8 cellular contexts compared by ENCODE assay signal in genomic region chr7:43758029-43758860, GRCh38. TPM values are rescaled to one million over a fixed set of nuclear protein-coding genes. Genes with fewer than 3 reads are reported as not detected.
DNase-seq lines count a peak whose midpoint lies in the region; ATAC-seq and TF ChIP-seq lines count a peak whose summit lies in the region.

Gene BLVRA (plus strand): TSS chr7:43758680. CDS start chr7:43771159, 12,479 bp downstream.

- peaks cover 2% of the 10 kb centered on the region for H3K36me3 Mint-ChIP-seq in activated naive CD4-positive, alpha-beta T cell treated with anti-CD3 and anti-CD28 coated beads, Interleukin-2, amount 10 ng/mL, durations not matched to agents 7 days and 5 days
- H3K36me3 Mint-ChIP-seq in osteocyte (ENCODE audit: unreplicated experiment) = no peaks in the 10 kb centered on the region

- peak within 1 kb of the TSS; percentile 80 for H3K4me3 Mint-ChIP-seq in activated naive CD4-positive, alpha-beta T cell treated with anti-CD3 and anti-CD28 coated beads, Interleukin-2, amount 10 ng/mL, durations not matched to agents 7 days and 5 days
- peak within 1 kb of the TSS; percentile 81 for H3K4me3 Mint-ChIP-seq in osteocyte (ENCODE audit: unreplicated experiment)

- H3K36me3 ChIP-seq in SJSA1 = no peaks in the 10 kb centered on the region; the same call in 1 of the 2 replicates
- no peaks in the 10 kb centered on the region for H3K36me3 ChIP-seq in thymus (ENCODE audit: control insufficient read depth, insufficient read depth)

- ATAC-seq in GM18907 (IDR thresholded peaks at IDR 0.05; ENCODE audit: unreplicated experiment) = peak; percentile 72
- peak; percentile 74 for ATAC-seq in HG03139 (IDR thresholded peaks at IDR 0.05; ENCODE audit: unreplicated experiment)

- H3K27ac Mint-ChIP-seq in activated naive CD4-positive, alpha-beta T cell treated with anti-CD3 and anti-CD28 coated beads, Interleukin-2, amount 10 ng/mL, durations not matched to agents 7 days and 5 days = peak within 1 kb of the TSS; percentile 62
- H3K27ac Mint-ChIP-seq in osteocyte (ENCODE audit: unreplicated experiment) = peak within 1 kb of the TSS; percentile 67

- H3K27me3 Mint-ChIP-seq in activated naive CD4-positive, alpha-beta T cell treated with anti-CD3 and anti-CD28 coated beads, Interleukin-2, amount 10 ng/mL, durations not matched to agents 7 days and 5 days = peaks cover 31% of the 10 kb centered on the region
- H3K27me3 Mint-ChIP-seq in osteocyte (ENCODE audit: unreplicated experiment) = peaks cover 25% of the 10 kb centered on the region

- 3% methylated on average over 72 of the region's 72 CpGs for WGBS in thymus

- DNase-seq in Ammon's horn (ENCODE audit: low spot score) = peak; percentile 43
- peak in 1 of 2 experiments; percentile 50 for DNase-seq in SJSA1 (ENCODE audit: low read depth in 1 of 2, low spot score in 2 of 2)
- peak; percentile 83 for DNase-seq in activated naive CD4-positive, alpha-beta T cell treated with anti-CD3 and anti-CD28 coated beads, Interleukin-2, amount 10 ng/mL, durations not matched to agents 7 days and 5 days
- peak; percentile 37 for DNase-seq in glomerular visceral epithelial cell (ENCODE audit: extremely low spot score)
- peak; percentile 88 for DNase-seq in osteocyte (ENCODE audit: extremely low spot score, unreplicated experiment)

- no peaks in the 10 kb centered on the region for H3K27me3 ChIP-seq in SJSA1 (replicated peaks)
- H3K27me3 ChIP-seq in thymus (ENCODE audit: control insufficient read depth, insufficient read depth) = no peaks in the 10 kb centered on the region

- peaks cover 39% of the 10 kb centered on the region for H3K4me1 Mint-ChIP-seq in activated naive CD4-positive, alpha-beta T cell treated with anti-CD3 and anti-CD28 coated beads, Interleukin-2, amount 10 ng/mL, durations not matched to agents 7 days and 5 days
- peaks cover 25% of the 10 kb centered on the region for H3K4me1 Mint-ChIP-seq in osteocyte (ENCODE audit: unreplicated experiment)

- TF ChIP-seq CTCF in osteocyte (IDR thresholded peaks at IDR 0.05) = no peak

- H3K27ac ChIP-seq in SJSA1 = peak within 1 kb of the TSS; percentile 39; the same call in 1 of the 2 replicates
- H3K27ac ChIP-seq in thymus (ENCODE audit: low read depth) = peak within 1 kb of the TSS; percentile 22

- CTCF ChIA-PET in activated naive CD4-positive, alpha-beta T cell treated with anti-CD3 and anti-CD28 coated beads, Interleukin-2, amount 10 ng/mL, durations not matched to agents 7 days and 5 days (lab: Charles Lee) = interaction anchor here (1.2 to 2.1 kb wide), 2 partner anchors 9 to 81 kb away, joined by 3 to 9 read pairs; no protein-coding TSS in a partner anchor

- H3K9me3 ChIP-seq in SJSA1 (replicated peaks) (no peaks in the 10 kb centered on the region), thymus (ENCODE audit: control insufficient read depth) (no peaks in the 10 kb centered on the region)

- H3K4me1 ChIP-seq in SJSA1 (replicated peaks) (peaks cover 16% of the 10 kb centered on the region), thymus (ENCODE audit: control insufficient read depth, insufficient read depth, low read length) (peaks cover 2% of the 10 kb centered on the region)

- no peaks in the 10 kb centered on the region for H3K9me3 Mint-ChIP-seq in activated naive CD4-positive, alpha-beta T cell treated with anti-CD3 and anti-CD28 coated beads, Interleukin-2, amount 10 ng/mL, durations not matched to agents 7 days and 5 days
- no peaks in the 10 kb centered on the region for H3K9me3 Mint-ChIP-seq in osteocyte (ENCODE audit: unreplicated experiment)

- H3K4me3 ChIP-seq in SJSA1 (peak within 1 kb of the TSS; percentile 62), thymus (ENCODE audit: low read length) (peak within 1 kb of the TSS; percentile 85)

RNA-seq across cellular contexts. Expression of gene BLVRA, which starts in this region (rescaled TPM):
- 27.8 and 39.0 TPM in 2 replicates for total RNA-seq in SJSA1 (2014; rRNA removed; shearing (Covaris generic))
- 19.0 and 21.2 TPM in 2 replicates for total RNA-seq in osteocyte
- 95.4 TPM for polyA plus RNA-seq in thymus
